Comparison of ENCODE assay signal across 16 cellular contexts in genomic region chr16:85677383-85677967, GRCh38.
"Had no signal": no experiment of that assay in that cellular context is flagged by ENCODE, and none has a peak within 500 bp of the region (broad histone marks: within the 10 kb centered on the region; RNA-seq: fewer than 3 reads in every experiment).

No MANE protein-coding gene starts in this region.

- H3K27ac Mint-ChIP-seq: activated naive CD8-positive, alpha-beta T cell treated with anti-CD3 and anti-CD28 coated beads, Interleukin-2, amount 10 ng/mL, durations not matched to agents 7 days and 5 days; dendritic cell treated with granulocyte-macrophage colony-stimulating factor and Interleukin-4, amounts not matched to agents 40 ng/mL and 50 ng/mL, for 4 days; stimulated activated naive B cell treated with anti-CD40 and anti-IgM and Interleukin-4, amounts not matched to agents 10 μg/mL and 1 μg/mL and 100 μg/mL, for 72 hours had no signal

- H3K9me3 Mint-ChIP-seq: activated naive CD8-positive, alpha-beta T cell treated with anti-CD3 and anti-CD28 coated beads, Interleukin-2, amount 10 ng/mL, durations not matched to agents 7 days and 5 days; dendritic cell treated with granulocyte-macrophage colony-stimulating factor and Interleukin-4, amounts not matched to agents 40 ng/mL and 50 ng/mL, for 4 days; stimulated activated naive B cell treated with anti-CD40 and anti-IgM and Interleukin-4, amounts not matched to agents 10 μg/mL and 1 μg/mL and 100 μg/mL, for 72 hours had no signal

- DNase-seq: activated gamma-delta T cell; activated naive CD8-positive, alpha-beta T cell treated with anti-CD3 and anti-CD28 coated beads, Interleukin-2, amount 10 ng/mL, durations not matched to agents 7 days and 5 days; activated T-cell treated with anti-CD3 and anti-CD28 coated beads, Interleukin-2, amount 50 U/mL, for 48 hours; anterior cingulate cortex; effector memory CD4-positive, alpha-beta T cell; foreskin keratinocyte; left colon; retina; stimulated activated CD4-positive, alpha-beta T cell treated with anti-CD3 and anti-CD28 coated beads, Interleukin-2, amount 100 ng/mL, for 48 hours; stimulated activated naive B cell treated with anti-CD40 and anti-IgM and Interleukin-4, amounts not matched to agents 10 μg/mL and 1 μg/mL and 100 μg/mL, for 72 hours; substantia nigra; uterus had no signal

- ATAC-seq: foreskin keratinocyte; left colon; stimulated activated naive B cell treated with anti-CD40 and anti-IgM and Interleukin-4, amounts not matched to agents 10 μg/mL and 1 μg/mL and 100 μg/mL, for 72 hours had no signal

- H3K9me3 ChIP-seq: tibial nerve, uterus had no signal

- H3K4me1 ChIP-seq: foreskin keratinocyte, uterus had no signal

- H3K4me3 Mint-ChIP-seq: activated naive CD8-positive, alpha-beta T cell treated with anti-CD3 and anti-CD28 coated beads, Interleukin-2, amount 10 ng/mL, durations not matched to agents 7 days and 5 days; dendritic cell treated with granulocyte-macrophage colony-stimulating factor and Interleukin-4, amounts not matched to agents 40 ng/mL and 50 ng/mL, for 4 days; stimulated activated naive B cell treated with anti-CD40 and anti-IgM and Interleukin-4, amounts not matched to agents 10 μg/mL and 1 μg/mL and 100 μg/mL, for 72 hours had no signal

- H3K27me3 Mint-ChIP-seq: activated naive CD8-positive, alpha-beta T cell treated with anti-CD3 and anti-CD28 coated beads, Interleukin-2, amount 10 ng/mL, durations not matched to agents 7 days and 5 days; dendritic cell treated with granulocyte-macrophage colony-stimulating factor and Interleukin-4, amounts not matched to agents 40 ng/mL and 50 ng/mL, for 4 days; stimulated activated naive B cell treated with anti-CD40 and anti-IgM and Interleukin-4, amounts not matched to agents 10 μg/mL and 1 μg/mL and 100 μg/mL, for 72 hours had no signal

- FAIRE-seq: TTC549 had no signal

- H3K4me3 ChIP-seq: lung, tibial nerve, uterus had no signal

- H3K27ac ChIP-seq: foreskin keratinocyte, tibial nerve, uterus had no signal

- H3K27me3 ChIP-seq: foreskin keratinocyte, tibial nerve, uterus had no signal

- H3K36me3 ChIP-seq: uterus had no signal
